14 cellular contexts compared by ENCODE assay signal in genomic region chr20:49656304-49656703, GRCh38.
DNase-seq lines count a peak whose midpoint lies in the region; ATAC-seq lines count a peak whose summit lies in the region.
"Had no signal": no experiment of that assay in that cellular context is flagged by ENCODE, and none has a peak within 500 bp of the region (broad histone marks: within the 10 kb centered on the region; RNA-seq: fewer than 3 reads in every experiment).

No MANE protein-coding gene starts in this region.

- H3K27ac Mint-ChIP-seq in stimulated activated effector memory CD8-positive, alpha-beta T cell treated with anti-CD3 and anti-CD28 coated beads, Interleukin-12 subunit alpha, Interleukin-12 subunit beta, amount 100 ng/mL, for 72 hours: peak overlapping the region; percentile 68
- no peak overlapping the region for H3K27ac Mint-ChIP-seq in activated naive CD8-positive, alpha-beta T cell treated with anti-CD3 and anti-CD28 coated beads, Interleukin-2, amount 50 U/mL, for 24 hours

- H3K9me3 Mint-ChIP-seq in stimulated activated effector memory CD8-positive, alpha-beta T cell treated with anti-CD3 and anti-CD28 coated beads, Interleukin-12 subunit alpha, Interleukin-12 subunit beta, amount 100 ng/mL, for 72 hours: no peaks in the 10 kb centered on the region
- no peaks in the 10 kb centered on the region for H3K9me3 Mint-ChIP-seq in activated naive CD8-positive, alpha-beta T cell treated with anti-CD3 and anti-CD28 coated beads, Interleukin-2, amount 50 U/mL, for 24 hours

- no peaks in the 10 kb centered on the region for H3K27me3 Mint-ChIP-seq in activated naive CD8-positive, alpha-beta T cell treated with anti-CD3 and anti-CD28 coated beads, Interleukin-2, amount 50 U/mL, for 24 hours

- DNase-seq in HCEC 1CT (peak; percentile 9), NCI-H345 treated with DMSO at 0.1 percent for 48 hours (lab: John Stamatoyannopoulos, UW; ENCODE audit: unreplicated experiment) (peak; percentile 68), fibroblast of peridontal ligament (ENCODE audit: extremely low read depth) (peak; percentile 58), AG20443 (ENCODE audit: low spot score) (no peak), superior temporal gyrus (ENCODE audit: extremely low spot score) (no peak)
- no peak for DNase-seq in stimulated activated effector memory CD8-positive, alpha-beta T cell treated with anti-CD3 and anti-CD28 coated beads, Interleukin-12 subunit alpha, Interleukin-12 subunit beta, amount 100 ng/mL, for 72 hours (ENCODE audit: low spot score in 2 of 2)
- no peak for DNase-seq in activated naive CD8-positive, alpha-beta T cell treated with anti-CD3 and anti-CD28 coated beads, Interleukin-2, amount 50 U/mL, for 24 hours
- DNase-seq: activated CD4-positive, alpha-beta T cell treated with anti-CD3 and anti-CD28 coated beads for 1 hour; brain microvascular endothelial cell; kidney; stimulated activated CD4-positive, alpha-beta T cell treated with anti-CD3 and anti-CD28 coated beads, Interleukin-1b, Interleukin-23, amount 100 ng/mL, for 48 hours; stimulated activated naive CD4-positive, alpha-beta T cell had no signal

- H3K36me3 Mint-ChIP-seq in stimulated activated effector memory CD8-positive, alpha-beta T cell treated with anti-CD3 and anti-CD28 coated beads, Interleukin-12 subunit alpha, Interleukin-12 subunit beta, amount 100 ng/mL, for 72 hours: peaks cover 65% of the 10 kb centered on the region
- peaks cover 39% of the 10 kb centered on the region for H3K36me3 Mint-ChIP-seq in activated naive CD8-positive, alpha-beta T cell treated with anti-CD3 and anti-CD28 coated beads, Interleukin-2, amount 50 U/mL, for 24 hours (ENCODE audit: low read depth)

- H3K4me3 Mint-ChIP-seq in stimulated activated effector memory CD8-positive, alpha-beta T cell treated with anti-CD3 and anti-CD28 coated beads, Interleukin-12 subunit alpha, Interleukin-12 subunit beta, amount 100 ng/mL, for 72 hours: no peak overlapping the region
- H3K4me3 Mint-ChIP-seq in activated naive CD8-positive, alpha-beta T cell treated with anti-CD3 and anti-CD28 coated beads, Interleukin-2, amount 50 U/mL, for 24 hours: no peak overlapping the region

- peaks cover 15% of the 10 kb centered on the region for H3K4me1 Mint-ChIP-seq in stimulated activated effector memory CD8-positive, alpha-beta T cell treated with anti-CD3 and anti-CD28 coated beads, Interleukin-12 subunit alpha, Interleukin-12 subunit beta, amount 100 ng/mL, for 72 hours
- H3K4me1 Mint-ChIP-seq in activated naive CD8-positive, alpha-beta T cell treated with anti-CD3 and anti-CD28 coated beads, Interleukin-2, amount 50 U/mL, for 24 hours: peaks cover 15% of the 10 kb centered on the region

- ATAC-seq in stimulated activated effector memory CD8-positive, alpha-beta T cell treated with anti-CD3 and anti-CD28 coated beads, Interleukin-12 subunit alpha, Interleukin-12 subunit beta, amount 100 ng/mL, for 72 hours: no peak
- ATAC-seq in activated naive CD8-positive, alpha-beta T cell treated with anti-CD3 and anti-CD28 coated beads, Interleukin-2, amount 50 U/mL, for 24 hours: no peak
- ATAC-seq in HG03175 (IDR thresholded peaks at IDR 0.05; ENCODE audit: unreplicated experiment): no peak
- ATAC-seq: SK-N-SH treated with all-trans-retinoic acid at 6 μM for 48 hours had no signal

Comparison
In these comparisons a context has a peak if more than half of its experiments do, and no peak if none do; other contexts are left out.
1. DNase-seq: peak in HCEC 1CT (single experiment), NCI-H345 treated with DMSO at 0.1 percent for 48 hours (single experiment) and fibroblast of peridontal ligament (single experiment); none in stimulated activated effector memory CD8-positive, alpha-beta T cell treated with anti-CD3 and anti-CD28 coated beads, Interleukin-12 subunit alpha, Interleukin-12 subunit beta, amount 100 ng/mL, for 72 hours (0 of 2), activated naive CD8-positive, alpha-beta T cell treated with anti-CD3 and anti-CD28 coated beads, Interleukin-2, amount 50 U/mL, for 24 hours (single experiment), AG20443 (single experiment) and superior temporal gyrus (single experiment).